Comparison of ENCODE assay signal across 18 cellular contexts in the genomic region with DNA sequence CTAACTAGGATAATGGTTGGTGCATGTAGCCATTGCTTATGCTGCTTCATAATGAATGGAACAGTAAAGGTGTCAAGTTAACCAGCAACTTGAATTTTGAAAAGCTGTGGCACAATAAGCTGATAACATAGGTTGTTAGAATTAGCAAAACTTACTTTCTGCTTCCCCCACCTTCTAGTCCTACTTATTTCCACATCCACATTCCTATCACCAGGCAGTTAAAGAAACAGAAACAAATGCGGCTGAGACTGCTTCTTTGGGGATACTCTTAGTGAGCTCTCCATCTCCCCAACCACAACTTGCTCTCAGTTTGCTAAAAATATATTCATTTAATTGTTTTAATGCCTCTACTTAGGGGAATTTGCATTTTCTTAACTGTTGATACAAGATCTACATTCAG.
"Had no signal": no experiment of that assay in that cellular context is flagged by ENCODE, and none has a peak within 500 bp of the region (broad histone marks: within the 10 kb centered on the region; RNA-seq: fewer than 3 reads in every experiment).

No MANE protein-coding gene starts in this region.

- H3K4me2 ChIP-seq: smooth muscle cell had no signal

- H3K4me3 ChIP-seq: esophagus squamous epithelium, smooth muscle cell, stomach, testis had no signal

- H3K36me3 Mint-ChIP-seq: activated naive CD4-positive, alpha-beta T cell treated with anti-CD3 and anti-CD28 coated beads, Interleukin-2, amount 10 ng/mL, durations not matched to agents 7 days and 5 days; type B pancreatic cell had no signal

- H3K27me3 ChIP-seq: esophagus squamous epithelium, stomach, testis had no signal

- H3K36me3 ChIP-seq: esophagus squamous epithelium, stomach had no signal

- H3K27ac Mint-ChIP-seq: activated CD4-positive, alpha-beta T cell treated with anti-CD3 and anti-CD28 coated beads, Interleukin-2, amount 10 ng/mL, durations not matched to agents 24 days and 14 days; activated naive CD4-positive, alpha-beta T cell treated with anti-CD3 and anti-CD28 coated beads, Interleukin-2, amount 10 ng/mL, durations not matched to agents 7 days and 5 days; effector memory CD8-positive, alpha-beta T cell; T-helper 1 cell treated with Interleukin-12 subunit alpha and Interleukin-12 subunit beta and Interleukin-4 antibody, amounts not matched to agents 30 μg/mL and 1 μg/mL, for 36 hours; type B pancreatic cell had no signal

- H3K9me3 ChIP-seq: esophagus squamous epithelium, stomach, testis had no signal

- H3K4me1 ChIP-seq: testis had no signal

- H3K4me1 Mint-ChIP-seq: activated CD4-positive, alpha-beta T cell treated with anti-CD3 and anti-CD28 coated beads, Interleukin-2, amount 10 ng/mL, durations not matched to agents 24 days and 14 days; activated naive CD4-positive, alpha-beta T cell treated with anti-CD3 and anti-CD28 coated beads, Interleukin-2, amount 10 ng/mL, durations not matched to agents 7 days and 5 days had no signal

- FAIRE-seq: keratinocyte had no signal

- DNase-seq: activated CD4-positive, alpha-beta T cell treated with anti-CD3 and anti-CD28 coated beads, Interleukin-2, amount 10 ng/mL, durations not matched to agents 24 days and 14 days; activated CD8-positive, alpha-beta memory T cell treated with anti-CD3 and anti-CD28 coated beads, Interleukin-2, amount 50 U/mL, for 4 hours; activated effector memory CD4-positive, alpha-beta T cell treated with Interleukin-2 at 50 U/mL for 16 hours; activated naive CD4-positive, alpha-beta T cell treated with anti-CD3 and anti-CD28 coated beads, Interleukin-2, amount 10 ng/mL, durations not matched to agents 7 days and 5 days; activated T-cell treated with anti-CD3 and anti-CD28 coated beads, Interleukin-2, amount 50 U/mL, for 4 hours; effector memory CD8-positive, alpha-beta T cell; esophagus squamous epithelium; glutamatergic neuron; hypothalamus; occipital lobe; right cardiac atrium; stimulated activated CD4-positive, alpha-beta T cell treated with anti-CD3 and anti-CD28 coated beads, Interleukin-4, amount 100 ng/mL, for 1 hour; stomach; testis had no signal

- ATAC-seq: activated T-cell treated with anti-CD3 and anti-CD28 coated beads, Interleukin-2, amount 50 U/mL, for 4 hours; effector memory CD8-positive, alpha-beta T cell; right cardiac atrium had no signal

- H3K27ac ChIP-seq: esophagus squamous epithelium, stomach, testis had no signal

- H3K4me3 Mint-ChIP-seq: activated CD4-positive, alpha-beta T cell treated with anti-CD3 and anti-CD28 coated beads, Interleukin-2, amount 10 ng/mL, durations not matched to agents 24 days and 14 days; activated naive CD4-positive, alpha-beta T cell treated with anti-CD3 and anti-CD28 coated beads, Interleukin-2, amount 10 ng/mL, durations not matched to agents 7 days and 5 days; activated T-cell treated with anti-CD3 and anti-CD28 coated beads, Interleukin-2, amount 50 U/mL, for 4 hours; effector memory CD8-positive, alpha-beta T cell; T-helper 1 cell treated with Interleukin-12 subunit alpha and Interleukin-12 subunit beta and Interleukin-4 antibody, amounts not matched to agents 30 μg/mL and 1 μg/mL, for 36 hours; type B pancreatic cell had no signal

- H3K9me3 Mint-ChIP-seq: activated CD4-positive, alpha-beta T cell treated with anti-CD3 and anti-CD28 coated beads, Interleukin-2, amount 10 ng/mL, durations not matched to agents 24 days and 14 days; activated naive CD4-positive, alpha-beta T cell treated with anti-CD3 and anti-CD28 coated beads, Interleukin-2, amount 10 ng/mL, durations not matched to agents 7 days and 5 days; activated T-cell treated with anti-CD3 and anti-CD28 coated beads, Interleukin-2, amount 50 U/mL, for 4 hours; effector memory CD8-positive, alpha-beta T cell; T-helper 1 cell treated with Interleukin-12 subunit alpha and Interleukin-12 subunit beta and Interleukin-4 antibody, amounts not matched to agents 30 μg/mL and 1 μg/mL, for 36 hours had no signal
